31 cellular contexts compared by ENCODE assay signal in genomic region chr17:76721463-76721862, GRCh38. TPM values are rescaled to one million over a fixed set of nuclear protein-coding genes. Genes with fewer than 3 reads are reported as not detected.
A peak's percentile ranks its signal among the peaks of the same experiment; 100 is the strongest.
DNase-seq lines count a peak whose midpoint lies in the region; ATAC-seq, FAIRE-seq and TF ChIP-seq lines count a peak whose summit lies in the region.
"Had no signal": no experiment of that assay in that cellular context is flagged by ENCODE, and none has a peak within 500 bp of the region (broad histone marks: within the 10 kb centered on the region; RNA-seq: fewer than 3 reads in every experiment).

No MANE protein-coding gene starts in this region.

- POLR2A ChIA-PET in HepG2 (lab: Yijun Ruan, JAX): no interaction called here
- POLR2A ChIA-PET in RWPE1 (lab: Yijun Ruan, JAX; ENCODE audit: low non-redundant PET): no interaction called here

- BruUV-seq in HepG2 (replicated peaks; lab: Mats Ljungman, UMichigan): no TSS peak

- FAIRE-seq in HepG2 (lab: Jason Lieb, UNC): no peak
- FAIRE-seq: colon, GM12878 had no signal

- H3K4me3 ChIP-seq in HepG2 (replicated peaks in 1 of 3; ENCODE audit: insufficient read depth in 1 of 3, low read depth in 2 of 3, low read length in 3 of 3) (no peak overlapping the region), right lobe of liver (no peak overlapping the region), testis (no peak overlapping the region)
- H3K4me3 ChIP-seq: breast epithelium, GM12878, GM23248, lung, mucosa of descending colon, neural progenitor cell had no signal

- H3K79me2 ChIP-seq in HepG2 (ENCODE audit: insufficient read depth, low read length): peaks cover 33% of the 10 kb centered on the region

- peaks cover 3% of the 10 kb centered on the region for H4K20me1 ChIP-seq in HepG2 (ENCODE audit: insufficient read depth, low read length)

- H3K4me2 ChIP-seq in HepG2 (ENCODE audit: low read depth, low read length): no peak overlapping the region
- H3K4me2 ChIP-seq: neural progenitor cell had no signal

- no peak overlapping the region for H3K27ac ChIP-seq in HepG2 (ENCODE audit: extremely low read length, insufficient read depth, low read length)
- H3K27ac ChIP-seq in right lobe of liver: no peak overlapping the region
- peak overlapping the region; percentile 29; the same call in 1 of the 2 replicates for H3K27ac ChIP-seq in RWPE1
- peak overlapping the region; percentile 24 to 29 for H3K27ac ChIP-seq in testis
- H3K27ac ChIP-seq: breast epithelium, epithelial cell of prostate, GM23248, HL-60, neural progenitor cell, VCaP had no signal

- no peak for TF ChIP-seq EP300 in HepG2 (IDR thresholded peaks at IDR 0.05; ENCODE audit: low read depth in 2 of 2, low read length in 2 of 2)
- TF ChIP-seq EP300 in HepG2 (CRISPR knock-in tag; IDR thresholded peaks at IDR 0.05; ENCODE audit: borderline replicate concordance): no peak

- WGBS in HepG2 (ENCODE audit: low lambda C conversion rate): 92% methylated on average over 10 of the region's 10 CpGs
- 87% methylated on average over 8 of the region's 10 CpGs for WGBS in right lobe of liver (ENCODE audit: insufficient coverage, low coverage, low lambda C conversion rate, missing lambda C conversion rate)
- WGBS in testis, 2 donors: 60 to 74% methylated on average over 10 of the region's 10 CpGs

- CTCF ChIA-PET in HepG2 (lab: Yijun Ruan, JAX; ENCODE audit: low intra/inter-chr PET ratio, low total read pairs): no interaction called here
- CTCF ChIA-PET in RWPE1 (lab: Yijun Ruan, JAX): no interaction called here

- H3K9me3 Mint-ChIP-seq in endothelial cell (ENCODE audit: unreplicated experiment): no peaks in the 10 kb centered on the region
- H3K9me3 Mint-ChIP-seq: activated CD4-positive, alpha-beta T cell treated with anti-CD3 and anti-CD28 coated beads, Interleukin-2, amount 10 ng/mL, durations not matched to agents 7 days and 5 days; CD14-positive monocyte; neural progenitor cell had no signal

- no peak overlapping the region for H3K27ac Mint-ChIP-seq in endothelial cell (ENCODE audit: unreplicated experiment)
- H3K27ac Mint-ChIP-seq: activated CD4-positive, alpha-beta T cell treated with anti-CD3 and anti-CD28 coated beads, Interleukin-2, amount 10 ng/mL, durations not matched to agents 7 days and 5 days; neural progenitor cell had no signal

- H3K9ac ChIP-seq in HepG2 (ENCODE audit: insufficient read depth, low read depth, low read length): no peak overlapping the region
- H3K9ac ChIP-seq: GM23248, neural progenitor cell had no signal

- H3K36me3 ChIP-seq in HepG2 (replicated peaks in 1 of 2; ENCODE audit: control insufficient read depth in 1 of 2, insufficient read depth in 2 of 2, low read length in 2 of 2): peaks cover 36 to 75% of the 10 kb centered on the region in 2 experiments
- H3K36me3 ChIP-seq in right lobe of liver: peaks cover 14 to 86% (median 52%) of the 10 kb centered on the region in 4 donors
- no peaks in the 10 kb centered on the region for H3K36me3 ChIP-seq in testis (ENCODE audit: low read depth, missing control alignments)
- H3K36me3 ChIP-seq: neural progenitor cell had no signal

- in situ Hi-C loops in HepG2 (cut with HindIII; ENCODE audit: extremely low pct_ligation_motif_present, low pct_unique_long_range_greater_than_20kb): no loop called here

- no peaks in the 10 kb centered on the region for H3K9me3 ChIP-seq in HepG2 (ENCODE audit: low read length)
- no peaks in the 10 kb centered on the region for H3K9me3 ChIP-seq in right lobe of liver
- no peaks in the 10 kb centered on the region for H3K9me3 ChIP-seq in testis
- H3K9me3 ChIP-seq: breast epithelium, mucosa of descending colon had no signal

- peaks cover 2% of the 10 kb centered on the region for H3K27me3 Mint-ChIP-seq in endothelial cell (ENCODE audit: unreplicated experiment)
- H3K27me3 Mint-ChIP-seq: activated CD4-positive, alpha-beta T cell treated with anti-CD3 and anti-CD28 coated beads, Interleukin-2, amount 10 ng/mL, durations not matched to agents 7 days and 5 days had no signal

- H3K4me3 Mint-ChIP-seq in endothelial cell (ENCODE audit: unreplicated experiment): peak overlapping the region; percentile 75
- H3K4me3 Mint-ChIP-seq: activated CD4-positive, alpha-beta T cell treated with anti-CD3 and anti-CD28 coated beads, Interleukin-2, amount 10 ng/mL, durations not matched to agents 7 days and 5 days; CD14-positive monocyte; neural progenitor cell had no signal

- intact Hi-C loops in HepG2 (cut with micrococcal nuclease; ENCODE audit: unreplicated experiment) (no loop called here), right lobe of liver (cut with DNase I) (no loop called here), testis (cut with DNase I; ENCODE audit: low total_unique reads) (no loop called here)

- H3K27me3 ChIP-seq in HepG2 (ENCODE audit: control insufficient read depth in 1 of 2, insufficient read depth in 2 of 2, low read length in 2 of 2) (no peaks in the 10 kb centered on the region), right lobe of liver (no peaks in the 10 kb centered on the region), testis (no peaks in the 10 kb centered on the region)
- H3K27me3 ChIP-seq: breast epithelium, neural progenitor cell had no signal

- no peak overlapping the region for H2AFZ ChIP-seq in HepG2 (ENCODE audit: low read length)
- H2AFZ ChIP-seq: GM23248, neural progenitor cell had no signal

- no peak for TF ChIP-seq RAD21 in HepG2 (CRISPR knock-in tag; IDR thresholded peaks at IDR 0.05)

- DNase-seq in HepG2 (ENCODE audit: low spot score): no peak
- DNase-seq in right lobe of liver: no peak
- no peak for DNase-seq in RWPE1 (ENCODE audit: low spot score)
- no peak for DNase-seq in endothelial cell (ENCODE audit: low spot score)
- peak; percentile 4 for DNase-seq in testis
- DNase-seq in NCI-H446 (lab: John Stamatoyannopoulos, UW): no peak
- no peak for DNase-seq in glomerular visceral epithelial cell (ENCODE audit: extremely low spot score)
- DNase-seq in nucleus accumbens (lab: John Stamatoyannopoulos, UW): no peak
- DNase-seq: activated CD4-positive, alpha-beta T cell treated with anti-CD3 and anti-CD28 coated beads, Interleukin-2, amount 10 ng/mL, durations not matched to agents 7 days and 5 days; activated gamma-delta T cell treated with Interleukin-2 at 50 U/mL for 16 hours; amygdala; effector CD4-positive, alpha-beta T cell; GM23248; kidney glomerular epithelial cell; mucosa of descending colon; NCI-H1048; NCI-H1694 treated with DMSO at 0.1 percent for 48 hours; NCI-H2171 treated with DMSO at 0.1 percent for 48 hours; NCI-H524; SIG-M5; stimulated activated naive CD4-positive, alpha-beta T cell treated with Interleukin-2 at 50 U/mL for 16 hours; T-helper 9 cell had no signal

- TF ChIP-seq CTCF in HepG2 (CRISPR knock-in tag; IDR thresholded peaks at IDR 0.05) (no peak), right lobe of liver (IDR thresholded peaks at IDR 0.05) (no peak), RWPE1 (conservative IDR thresholded peaks at IDR 0.05; ENCODE audit: low read depth) (no peak), endothelial cell (IDR thresholded peaks at IDR 0.05; ENCODE audit: unreplicated experiment) (no peak), testis (IDR thresholded peaks at IDR 0.05) (no peak)

- ATAC-seq in HepG2: no peak
- no peak for ATAC-seq in right lobe of liver
- ATAC-seq: GM12878, mucosa of descending colon had no signal

- no peak for TF ChIP-seq POLR2A in HepG2 (IDR thresholded peaks at IDR 0.05; ENCODE audit: insufficient read depth in 1 of 2, low read depth in 2 of 2, low read length in 2 of 2)
- TF ChIP-seq POLR2A in right lobe of liver (IDR thresholded peaks at IDR 0.05): no peak
- TF ChIP-seq POLR2A in testis (IDR thresholded peaks at IDR 0.05): no peak

- H3K4me1 Mint-ChIP-seq in endothelial cell (ENCODE audit: unreplicated experiment): peaks cover 7% of the 10 kb centered on the region

- H3K4me1 ChIP-seq in HepG2 (ENCODE audit: insufficient read depth, low read length) (peaks cover 41% of the 10 kb centered on the region), right lobe of liver (peaks cover 0 to 14% (median 6%) of the 10 kb centered on the region in 4 donors), testis (peaks cover 14% of the 10 kb centered on the region)
- H3K4me1 ChIP-seq: neural progenitor cell had no signal

- H3K36me3 Mint-ChIP-seq in endothelial cell (ENCODE audit: low read depth, unreplicated experiment): peaks cover 27% of the 10 kb centered on the region

RNA-seq across cellular contexts. Expression of gene JMJD6, which starts 4.9 kb away (rescaled TPM):
- total RNA-seq in HepG2 (2016; rRNA removed; fragmentation: Illumina TruSeq; extraction: Trizol): 41.0 and 49.1 TPM in 2 replicates
- 9.7 and 10.0 TPM in 2 replicates for total RNA-seq in HepG2 (2016; cell fraction: cytosol; rRNA removed; fragmentation: Illumina TruSeq; extraction: Trizol; ENCODE audit: low read depth)
- 41.7 and 48.0 TPM in 2 replicates for total RNA-seq in HepG2 (2016; cell fraction: insoluble cytoplasmic fraction; rRNA removed; fragmentation: Illumina TruSeq; extraction: Trizol)
- 15.3 and 17.9 TPM in 2 replicates for total RNA-seq in HepG2 (2016; cell fraction: membrane; rRNA removed; fragmentation: Illumina TruSeq; extraction: Trizol)
- total RNA-seq in HepG2 (2016; cell fraction: nucleus; rRNA removed; fragmentation: Illumina TruSeq; extraction: Trizol): 24.8 and 26.0 TPM in 2 replicates
- 33.6 and 36.0 TPM in 2 replicates for polyA plus RNA-seq in HepG2 (2011; rRNA removed)
- polyA plus RNA-seq in HepG2 (2011; cell fraction: cytosol; rRNA removed): 25.2 and 31.5 TPM in 2 replicates
- polyA plus RNA-seq in HepG2 (2011; cell fraction: nucleus; rRNA removed): 43.8 and 48.7 TPM in 2 replicates
- polyA plus RNA-seq in HepG2 (2012): 37.4 and 57.9 TPM in 2 replicates
- 7.4 and 7.7 TPM in 2 replicates for polyA plus RNA-seq in HepG2 (2016; cell fraction: cytosol; fragmentation: Illumina TruSeq; extraction: Trizol; ENCODE audit: low read depth)
- 47.9 and 48.6 TPM in 2 replicates for polyA plus RNA-seq in HepG2 (2016; cell fraction: insoluble cytoplasmic fraction; fragmentation: Illumina TruSeq; extraction: Trizol; ENCODE audit: low read depth)
- 11.8 and 11.9 TPM in 2 replicates for polyA plus RNA-seq in HepG2 (2016; cell fraction: membrane; fragmentation: Illumina TruSeq; extraction: Trizol; ENCODE audit: low read depth)
- 37.6 and 45.3 TPM in 2 replicates for polyA plus RNA-seq in HepG2 (2016; cell fraction: nucleus; fragmentation: Illumina TruSeq; extraction: Trizol; ENCODE audit: insufficient read depth, low read depth)
- polyA minus RNA-seq in HepG2 (2011; rRNA and poly(A)+ RNA removed; ENCODE audit: low replicate concordance): 14.9 and 21.3 TPM in 2 replicates
- polyA minus RNA-seq in HepG2 (2011; cell fraction: cytosol; rRNA and poly(A)+ RNA removed): 13.4 and 16.7 TPM in 2 replicates
- polyA minus RNA-seq in HepG2 (2011; cell fraction: nucleus; rRNA and poly(A)+ RNA removed): 10.3 and 15.4 TPM in 2 replicates
- 10 to 100 TPM in 5 of 6 experiments, 1 to 10 TPM in 1; 10.0 to 15.8 (median 11.1) TPM for total RNA-seq in right lobe of liver
- total RNA-seq in endothelial cell (ENCODE audit: unreplicated experiment): 25.6 TPM
- 10 to 100 TPM; 31.7 to 40.5 TPM for total RNA-seq in testis
- 44.6 TPM for polyA plus RNA-seq in testis (ENCODE audit: insufficient read depth, low read depth, low replicate concordance)

RNA-seq across cellular contexts. Expression of gene METTL23, which starts 5.2 kb away (rescaled TPM):
- 39.7 and 39.9 TPM in 2 replicates for total RNA-seq in HepG2 (2016; rRNA removed; fragmentation: Illumina TruSeq; extraction: Trizol)
- 13.8 and 15.1 TPM in 2 replicates for total RNA-seq in HepG2 (2016; cell fraction: cytosol; rRNA removed; fragmentation: Illumina TruSeq; extraction: Trizol; ENCODE audit: low read depth)
- 40.1 and 40.8 TPM in 2 replicates for total RNA-seq in HepG2 (2016; cell fraction: insoluble cytoplasmic fraction; rRNA removed; fragmentation: Illumina TruSeq; extraction: Trizol)
- total RNA-seq in HepG2 (2016; cell fraction: membrane; rRNA removed; fragmentation: Illumina TruSeq; extraction: Trizol): 23.4 and 26.9 TPM in 2 replicates
- 28.8 and 32.4 TPM in 2 replicates for total RNA-seq in HepG2 (2016; cell fraction: nucleus; rRNA removed; fragmentation: Illumina TruSeq; extraction: Trizol)
- polyA plus RNA-seq in HepG2 (2011; rRNA removed): 85.4 and 104 TPM in 2 replicates
- 54.2 and 65.9 TPM in 2 replicates for polyA plus RNA-seq in HepG2 (2011; cell fraction: cytosol; rRNA removed)
- 68.9 and 70.3 TPM in 2 replicates for polyA plus RNA-seq in HepG2 (2011; cell fraction: nucleus; rRNA removed)
- 49.3 and 49.6 TPM in 2 replicates for polyA plus RNA-seq in HepG2 (2012)
- 16.6 and 18.6 TPM in 2 replicates for polyA plus RNA-seq in HepG2 (2016; cell fraction: cytosol; fragmentation: Illumina TruSeq; extraction: Trizol; ENCODE audit: low read depth)
- polyA plus RNA-seq in HepG2 (2016; cell fraction: insoluble cytoplasmic fraction; fragmentation: Illumina TruSeq; extraction: Trizol; ENCODE audit: low read depth): 45.5 and 51.2 TPM in 2 replicates
- 22.2 and 23.6 TPM in 2 replicates for polyA plus RNA-seq in HepG2 (2016; cell fraction: membrane; fragmentation: Illumina TruSeq; extraction: Trizol; ENCODE audit: low read depth)
- polyA plus RNA-seq in HepG2 (2016; cell fraction: nucleus; fragmentation: Illumina TruSeq; extraction: Trizol; ENCODE audit: insufficient read depth, low read depth): 60.8 and 67.8 TPM in 2 replicates
- 23.4 and 37.2 TPM in 2 replicates for polyA minus RNA-seq in HepG2 (2011; rRNA and poly(A)+ RNA removed; ENCODE audit: low replicate concordance)
- 17.2 and 17.6 TPM in 2 replicates for polyA minus RNA-seq in HepG2 (2011; cell fraction: cytosol; rRNA and poly(A)+ RNA removed)
- 17.6 and 22.6 TPM in 2 replicates for polyA minus RNA-seq in HepG2 (2011; cell fraction: nucleus; rRNA and poly(A)+ RNA removed)
- total RNA-seq in right lobe of liver: 10 to 100 TPM; 16.0 to 25.0 (median 18.7) TPM
- 30.5 TPM for total RNA-seq in endothelial cell (ENCODE audit: unreplicated experiment)
- 10 to 100 TPM; 37.5 to 45.3 TPM for total RNA-seq in testis
- 122 TPM for polyA plus RNA-seq in testis (ENCODE audit: insufficient read depth, low read depth, low replicate concordance)

RNA-seq across cellular contexts. Expression of gene MXRA7, which starts 10.7 kb away (rescaled TPM):
- total RNA-seq in HepG2 (2016; rRNA removed; fragmentation: Illumina TruSeq; extraction: Trizol) (28.0 and 44.8 TPM in 2 replicates), right lobe of liver (10 to 100 TPM in 5 of 6 experiments, 1 to 10 TPM in 1; 7.7 to 25.4 (median 15.3) TPM), endothelial cell (ENCODE audit: unreplicated experiment) (51.6 TPM), testis (100 to 1,000 TPM; 217 to 272 TPM)
- 22.8 and 24.5 TPM in 2 replicates for total RNA-seq in HepG2 (2016; cell fraction: cytosol; rRNA removed; fragmentation: Illumina TruSeq; extraction: Trizol; ENCODE audit: low read depth)
- total RNA-seq in HepG2 (2016; cell fraction: insoluble cytoplasmic fraction; rRNA removed; fragmentation: Illumina TruSeq; extraction: Trizol): 30.0 and 44.9 TPM in 2 replicates
- total RNA-seq in HepG2 (2016; cell fraction: membrane; rRNA removed; fragmentation: Illumina TruSeq; extraction: Trizol): 51.0 and 58.7 TPM in 2 replicates
- total RNA-seq in HepG2 (2016; cell fraction: nucleus; rRNA removed; fragmentation: Illumina TruSeq; extraction: Trizol): 30.0 and 37.9 TPM in 2 replicates
- polyA plus RNA-seq in HepG2 (2011; rRNA removed) (112 and 139 TPM in 2 replicates), testis (ENCODE audit: insufficient read depth, low read depth, low replicate concordance) (253 TPM)
- polyA plus RNA-seq in HepG2 (2011; cell fraction: cytosol; rRNA removed): 75.0 and 131 TPM in 2 replicates
- polyA plus RNA-seq in HepG2 (2011; cell fraction: nucleus; rRNA removed): 36.3 and 45.0 TPM in 2 replicates
- polyA plus RNA-seq in HepG2 (2012): 131 and 138 TPM in 2 replicates
- polyA plus RNA-seq in HepG2 (2016; cell fraction: cytosol; fragmentation: Illumina TruSeq; extraction: Trizol; ENCODE audit: low read depth): 36.6 and 41.1 TPM in 2 replicates
- 37.7 and 42.0 TPM in 2 replicates for polyA plus RNA-seq in HepG2 (2016; cell fraction: insoluble cytoplasmic fraction; fragmentation: Illumina TruSeq; extraction: Trizol; ENCODE audit: low read depth)
- 56.2 and 59.4 TPM in 2 replicates for polyA plus RNA-seq in HepG2 (2016; cell fraction: membrane; fragmentation: Illumina TruSeq; extraction: Trizol; ENCODE audit: low read depth)
- 59.5 and 60.5 TPM in 2 replicates for polyA plus RNA-seq in HepG2 (2016; cell fraction: nucleus; fragmentation: Illumina TruSeq; extraction: Trizol; ENCODE audit: insufficient read depth, low read depth)
- polyA minus RNA-seq in HepG2 (2011; rRNA and poly(A)+ RNA removed; ENCODE audit: low replicate concordance): 21.9 and 76.0 TPM in 2 replicates
- 38.4 and 70.8 TPM in 2 replicates for polyA minus RNA-seq in HepG2 (2011; cell fraction: cytosol; rRNA and poly(A)+ RNA removed)
- 18.8 and 29.5 TPM in 2 replicates for polyA minus RNA-seq in HepG2 (2011; cell fraction: nucleus; rRNA and poly(A)+ RNA removed)

RNA-seq across cellular contexts. Expression of gene SRSF2, which starts 15.7 kb away (rescaled TPM):
- total RNA-seq in HepG2 (2016; rRNA removed; fragmentation: Illumina TruSeq; extraction: Trizol) (249 and 319 TPM in 2 replicates), right lobe of liver (100 to 1,000 TPM in 1 of 6 experiments, 10 to 100 TPM in 5; 62.4 to 106 (median 86.0) TPM), endothelial cell (ENCODE audit: unreplicated experiment) (215 TPM), testis (100 to 1,000 TPM; 365 to 461 TPM)
- total RNA-seq in HepG2 (2016; cell fraction: cytosol; rRNA removed; fragmentation: Illumina TruSeq; extraction: Trizol; ENCODE audit: low read depth): 103 and 114 TPM in 2 replicates
- total RNA-seq in HepG2 (2016; cell fraction: insoluble cytoplasmic fraction; rRNA removed; fragmentation: Illumina TruSeq; extraction: Trizol): 260 and 312 TPM in 2 replicates
- 135 and 140 TPM in 2 replicates for total RNA-seq in HepG2 (2016; cell fraction: membrane; rRNA removed; fragmentation: Illumina TruSeq; extraction: Trizol)
- 349 and 418 TPM in 2 replicates for total RNA-seq in HepG2 (2016; cell fraction: nucleus; rRNA removed; fragmentation: Illumina TruSeq; extraction: Trizol)
- polyA plus RNA-seq in HepG2 (2011; rRNA removed) (306 and 308 TPM in 2 replicates), testis (ENCODE audit: insufficient read depth, low read depth, low replicate concordance) (196 TPM)
- 103 and 169 TPM in 2 replicates for polyA plus RNA-seq in HepG2 (2011; cell fraction: cytosol; rRNA removed)
- 1,720 and 2,373 TPM in 2 replicates for polyA plus RNA-seq in HepG2 (2011; cell fraction: nucleus; rRNA removed)
- polyA plus RNA-seq in HepG2 (2012): 214 and 282 TPM in 2 replicates
- 77.5 and 85.0 TPM in 2 replicates for polyA plus RNA-seq in HepG2 (2016; cell fraction: cytosol; fragmentation: Illumina TruSeq; extraction: Trizol; ENCODE audit: low read depth)
- 376 and 395 TPM in 2 replicates for polyA plus RNA-seq in HepG2 (2016; cell fraction: insoluble cytoplasmic fraction; fragmentation: Illumina TruSeq; extraction: Trizol; ENCODE audit: low read depth)
- polyA plus RNA-seq in HepG2 (2016; cell fraction: membrane; fragmentation: Illumina TruSeq; extraction: Trizol; ENCODE audit: low read depth): 116 and 123 TPM in 2 replicates
- 776 and 819 TPM in 2 replicates for polyA plus RNA-seq in HepG2 (2016; cell fraction: nucleus; fragmentation: Illumina TruSeq; extraction: Trizol; ENCODE audit: insufficient read depth, low read depth)
- 243 and 377 TPM in 2 replicates for polyA minus RNA-seq in HepG2 (2011; rRNA and poly(A)+ RNA removed; ENCODE audit: low replicate concordance)
- 59.7 and 82.4 TPM in 2 replicates for polyA minus RNA-seq in HepG2 (2011; cell fraction: cytosol; rRNA and poly(A)+ RNA removed)
- polyA minus RNA-seq in HepG2 (2011; cell fraction: nucleus; rRNA and poly(A)+ RNA removed): 526 and 551 TPM in 2 replicates

RNA-seq across cellular contexts. Expression of gene MFSD11, which starts 16.5 kb away (rescaled TPM):
- total RNA-seq in HepG2 (2016; rRNA removed; fragmentation: Illumina TruSeq; extraction: Trizol) (19.4 and 36.3 TPM in 2 replicates), right lobe of liver (10 to 100 TPM in 5 of 6 experiments, 1 to 10 TPM in 1; 8.5 to 16.3 (median 15.3) TPM), endothelial cell (ENCODE audit: unreplicated experiment) (37.3 TPM), testis (100 to 1,000 TPM in 1 of 2 donors, 10 to 100 TPM in 1; 51.7 to 102 TPM)
- 19.7 and 21.0 TPM in 2 replicates for total RNA-seq in HepG2 (2016; cell fraction: cytosol; rRNA removed; fragmentation: Illumina TruSeq; extraction: Trizol; ENCODE audit: low read depth)
- total RNA-seq in HepG2 (2016; cell fraction: insoluble cytoplasmic fraction; rRNA removed; fragmentation: Illumina TruSeq; extraction: Trizol): 17.3 and 35.0 TPM in 2 replicates
- total RNA-seq in HepG2 (2016; cell fraction: membrane; rRNA removed; fragmentation: Illumina TruSeq; extraction: Trizol): 17.5 and 20.2 TPM in 2 replicates
- 39.1 and 44.6 TPM in 2 replicates for total RNA-seq in HepG2 (2016; cell fraction: nucleus; rRNA removed; fragmentation: Illumina TruSeq; extraction: Trizol)
- polyA plus RNA-seq in HepG2 (2011; rRNA removed) (25.2 and 26.1 TPM in 2 replicates), testis (ENCODE audit: insufficient read depth, low read depth, low replicate concordance) (38.5 TPM)
- 11.6 and 16.0 TPM in 2 replicates for polyA plus RNA-seq in HepG2 (2011; cell fraction: cytosol; rRNA removed)
- polyA plus RNA-seq in HepG2 (2011; cell fraction: nucleus; rRNA removed): 59.2 and 64.8 TPM in 2 replicates
- 20.4 and 24.1 TPM in 2 replicates for polyA plus RNA-seq in HepG2 (2012)
- polyA plus RNA-seq in HepG2 (2016; cell fraction: cytosol; fragmentation: Illumina TruSeq; extraction: Trizol; ENCODE audit: low read depth): 5.8 and 6.2 TPM in 2 replicates
- polyA plus RNA-seq in HepG2 (2016; cell fraction: insoluble cytoplasmic fraction; fragmentation: Illumina TruSeq; extraction: Trizol; ENCODE audit: low read depth): 13.0 and 15.6 TPM in 2 replicates
- 9.2 and 11.8 TPM in 2 replicates for polyA plus RNA-seq in HepG2 (2016; cell fraction: membrane; fragmentation: Illumina TruSeq; extraction: Trizol; ENCODE audit: low read depth)
- polyA plus RNA-seq in HepG2 (2016; cell fraction: nucleus; fragmentation: Illumina TruSeq; extraction: Trizol; ENCODE audit: insufficient read depth, low read depth): 60.1 and 68.2 TPM in 2 replicates
- 33.4 and 39.8 TPM in 2 replicates for polyA minus RNA-seq in HepG2 (2011; rRNA and poly(A)+ RNA removed; ENCODE audit: low replicate concordance)
- polyA minus RNA-seq in HepG2 (2011; cell fraction: cytosol; rRNA and poly(A)+ RNA removed): 12.8 and 16.1 TPM in 2 replicates
- 36.3 and 51.1 TPM in 2 replicates for polyA minus RNA-seq in HepG2 (2011; cell fraction: nucleus; rRNA and poly(A)+ RNA removed)

Comparison
In these comparisons a context has a peak if more than half of its experiments do, and no peak if none do; other contexts are left out.
1. H3K27ac ChIP-seq: peak in RWPE1 (single experiment) and testis (2 of 2); none in HepG2 (single experiment) and right lobe of liver (0 of 3).